In the genomic region with DNA sequence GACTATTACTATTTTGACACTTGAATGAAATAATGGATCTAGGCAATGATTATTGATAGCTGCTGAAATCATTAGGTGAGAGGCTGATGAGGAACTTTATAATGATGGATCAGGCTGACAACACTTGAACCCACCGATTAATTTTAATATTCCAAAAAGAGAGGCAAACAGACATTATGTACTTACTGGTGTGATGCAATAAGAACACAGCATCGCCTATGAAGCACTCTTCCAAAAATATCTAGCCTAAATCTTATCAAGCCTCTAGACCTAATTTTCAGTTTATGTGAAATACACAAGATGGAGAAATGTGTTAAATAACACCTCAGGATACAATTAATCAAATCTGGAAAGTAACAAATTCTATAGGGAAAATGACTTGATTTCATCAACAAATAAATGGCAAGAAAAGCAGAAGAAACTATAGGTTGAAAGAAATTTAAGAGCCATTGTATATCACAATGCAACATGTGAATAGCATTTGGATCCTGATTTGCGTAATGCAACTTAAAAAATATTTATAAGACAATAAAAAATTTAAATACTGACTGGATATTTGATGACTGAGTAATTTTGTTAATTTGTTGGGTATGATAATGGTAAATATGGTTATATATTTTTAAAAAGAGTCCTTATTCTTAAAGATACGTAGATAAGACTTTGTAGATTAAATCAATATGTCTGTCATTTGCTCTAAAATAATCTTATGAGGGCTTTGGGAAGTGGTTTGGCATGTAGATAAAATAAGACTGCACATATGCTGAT, we compare ENCODE assay signal across 25 cellular contexts. TPM values are rescaled to one million over a fixed set of nuclear protein-coding genes. Genes with fewer than 3 reads are reported as not detected.
DNase-seq lines count a peak whose midpoint lies in the region; ATAC-seq, FAIRE-seq and TF ChIP-seq lines count a peak whose summit lies in the region.
"Had no signal": no experiment of that assay in that cellular context is flagged by ENCODE, and none has a peak within 500 bp of the region (broad histone marks: within the 10 kb centered on the region; RNA-seq: fewer than 3 reads in every experiment).

No MANE protein-coding gene starts in this region.

- no peak overlapping the region for H2BK20ac ChIP-seq in IMR-90 (ENCODE audit: low read depth, low read length)

- H3K9me1 ChIP-seq in IMR-90 (ENCODE audit: insufficient read depth, low read length), result no peaks in the 10 kb centered on the region

- no peak overlapping the region for H2BK15ac ChIP-seq in IMR-90 (ENCODE audit: low read depth, low read length)

- H3K4me2 ChIP-seq in HepG2 (ENCODE audit: low read depth, low read length) (no peak overlapping the region), IMR-90 (ENCODE audit: low read depth, low read length) (no peak overlapping the region)
- H3K4me2 ChIP-seq: BLaER1 had no signal

- dilution Hi-C loops in IMR-90 (cut with HindIII; ENCODE audit: low sequenced_read_pairs, unreplicated experiment), result no loop called here

- H3K4ac ChIP-seq in IMR-90 (ENCODE audit: low read depth, low read length), result no peak overlapping the region

- H2BK120ac ChIP-seq in IMR-90 (ENCODE audit: low read depth, low read length), result no peak overlapping the region

- H3K36me3 ChIP-seq in HepG2 (replicated peaks in 1 of 2; ENCODE audit: control insufficient read depth in 1 of 2, insufficient read depth in 2 of 2, low read length in 2 of 2) (no peaks in the 10 kb centered on the region), right lobe of liver (no peaks in the 10 kb centered on the region), IMR-90 (ENCODE audit: control insufficient read depth, insufficient read depth, low read length) (no peaks in the 10 kb centered on the region)
- H3K36me3 ChIP-seq: BE2C, BLaER1 had no signal

- H4K8ac ChIP-seq in IMR-90 (ENCODE audit: low read depth in 2 of 2, low read length in 2 of 2), result no peak overlapping the region

- no peak overlapping the region for H2AFZ ChIP-seq in HepG2 (ENCODE audit: low read length)
- no peak overlapping the region for H2AFZ ChIP-seq in IMR-90 (replicated peaks; ENCODE audit: low read length, poor library complexity)

- H3K9ac ChIP-seq in HepG2 (ENCODE audit: insufficient read depth, low read depth, low read length) (no peak overlapping the region), IMR-90 (ENCODE audit: low read depth, low read length) (no peak overlapping the region)
- H3K9ac ChIP-seq: BLaER1 had no signal

- no peaks in the 10 kb centered on the region for H3K79me2 ChIP-seq in HepG2 (ENCODE audit: insufficient read depth, low read length)

- no peaks in the 10 kb centered on the region for H3K9me3 ChIP-seq in HepG2 (ENCODE audit: low read length)
- no peaks in the 10 kb centered on the region for H3K9me3 ChIP-seq in right lobe of liver
- H3K9me3 ChIP-seq in IMR-90 (ENCODE audit: control insufficient read depth, insufficient read depth, low read length), result no peaks in the 10 kb centered on the region
- H3K9me3 ChIP-seq: BE2C, BLaER1 had no signal

- H4K20me1 ChIP-seq in HepG2 (ENCODE audit: insufficient read depth, low read length) (no peaks in the 10 kb centered on the region), IMR-90 (ENCODE audit: insufficient read depth, low read length) (no peaks in the 10 kb centered on the region)
- H4K20me1 ChIP-seq: BLaER1 had no signal

- DNase-seq in HepG2 (ENCODE audit: low spot score) (no peak), right lobe of liver (no peak), IMR-90 (no peak), NCI-H2029 treated with DMSO at 0.1 percent for 48 hours (lab: John Stamatoyannopoulos, UW) (no peak)
- DNase-seq in activated effector memory CD4-positive, alpha-beta T cell treated with Interleukin-2 at 50 U/mL for 16 hours, result no peak
- DNase-seq: ACHN; BE2C; C1 segment of cervical spinal cord; CD4-positive, alpha-beta memory T cell; CD4-positive, CD25-positive, alpha-beta regulatory T cell; CD8-positive, alpha-beta memory T cell; COR-L47; DMS 273 treated with DMSO at 0.1 percent for 48 hours; DMS153; DMS53; DMS79; DND-41; EL; GF-D8 had no signal

- TF ChIP-seq RAD21 in HepG2 (CRISPR knock-in tag; IDR thresholded peaks at IDR 0.05), result no peak
- no peak for TF ChIP-seq RAD21 in IMR-90 (IDR thresholded peaks at IDR 0.05; ENCODE audit: low read length)

- TF ChIP-seq CTCF in HepG2 (CRISPR knock-in tag; IDR thresholded peaks at IDR 0.05), result no peak
- no peak for TF ChIP-seq CTCF in right lobe of liver (IDR thresholded peaks at IDR 0.05)
- no peak for TF ChIP-seq CTCF in IMR-90 (conservative IDR thresholded peaks at IDR 0.05; ENCODE audit: low read depth, low read length)

- TF ChIP-seq POLR2A in HepG2 (IDR thresholded peaks at IDR 0.05; ENCODE audit: insufficient read depth in 1 of 2, low read depth in 2 of 2, low read length in 2 of 2), result no peak
- no peak for TF ChIP-seq POLR2A in right lobe of liver (IDR thresholded peaks at IDR 0.05)
- TF ChIP-seq POLR2A in IMR-90 (IDR thresholded peaks at IDR 0.05; ENCODE audit: low read depth, low read length), result no peak

- no peak overlapping the region for H4K91ac ChIP-seq in IMR-90 (ENCODE audit: insufficient read depth, low read depth, low read length)

- no peak overlapping the region for H3K4me3 ChIP-seq in HepG2 (replicated peaks in 1 of 3; ENCODE audit: insufficient read depth in 1 of 3, low read depth in 2 of 3, low read length in 3 of 3)
- no peak overlapping the region for H3K4me3 ChIP-seq in right lobe of liver
- no peak overlapping the region for H3K4me3 ChIP-seq in IMR-90 (ENCODE audit: insufficient read depth, low read depth, low read length)
- H3K4me3 ChIP-seq: BLaER1 had no signal

- no peak overlapping the region for H3K23ac ChIP-seq in IMR-90 (ENCODE audit: low read depth, low read length)

- POLR2A ChIA-PET in HepG2 (lab: Yijun Ruan, JAX), result no interaction called here
- POLR2A ChIA-PET in IMR-90 (lab: Charles Lee; ENCODE audit: unreplicated experiment), result interaction anchor here (0.6 kb wide), 1 partner anchor 274 kb away, joined by 3 read pairs; no protein-coding TSS in a partner anchor

- intact Hi-C loops in HepG2 (cut with micrococcal nuclease; ENCODE audit: unreplicated experiment) (no loop called here), right lobe of liver (cut with DNase I) (loop anchor here in 1 of 2 donors (10.0 kb wide), 1 partner anchor 257 kb away; no protein-coding TSS in a partner anchor), IMR-90 (cut with micrococcal nuclease) (no loop called here)

- BruUV-seq in HepG2 (replicated peaks; lab: Mats Ljungman, UMichigan), result no TSS peak
- no TSS peak for BruUV-seq in IMR-90 (replicated peaks; lab: Mats Ljungman, UMichigan)

- H3K56ac ChIP-seq in IMR-90 (ENCODE audit: extremely low read depth, insufficient read depth, low read length), result no peak overlapping the region

- H2AK5ac ChIP-seq in IMR-90 (ENCODE audit: low read depth, low read length), result no peak overlapping the region

- no peaks in the 10 kb centered on the region for H3K27me3 ChIP-seq in HepG2 (ENCODE audit: control insufficient read depth in 1 of 2, insufficient read depth in 2 of 2, low read length in 2 of 2)
- no peaks in the 10 kb centered on the region for H3K27me3 ChIP-seq in right lobe of liver
- H3K27me3 ChIP-seq in IMR-90 (ENCODE audit: control insufficient read depth, insufficient read depth, low read length), result no peaks in the 10 kb centered on the region
- H3K27me3 ChIP-seq: BE2C, BLaER1 had no signal

- no peak overlapping the region for H3K18ac ChIP-seq in IMR-90 (ENCODE audit: low read depth, low read length)

- in situ Hi-C loops in HepG2 (cut with HindIII; ENCODE audit: extremely low pct_ligation_motif_present, low pct_unique_long_range_greater_than_20kb) (no loop called here), IMR-90 (cut with MboI; ENCODE audit: low sequenced_read_pairs) (no loop called here)

- WGBS in HepG2 (ENCODE audit: low lambda C conversion rate), result 63% methylated on average over 4 of the region's 4 CpGs
- WGBS in right lobe of liver (ENCODE audit: insufficient coverage, low coverage, low lambda C conversion rate, missing lambda C conversion rate), result 65% methylated on average over 4 of the region's 4 CpGs
- WGBS in IMR-90 (ENCODE audit: extremely low coverage in 2 of 2, insufficient read length in 1 of 2), 2 experiments, result no CpG with 5 or more reads among the region's 4 CpGs

- H4K5ac ChIP-seq in IMR-90 (ENCODE audit: low read depth, low read length), result no peak overlapping the region

- TF ChIP-seq EP300 in HepG2 (IDR thresholded peaks at IDR 0.05; ENCODE audit: low read depth in 2 of 2, low read length in 2 of 2) (no peak), HepG2 (CRISPR knock-in tag; IDR thresholded peaks at IDR 0.05; ENCODE audit: borderline replicate concordance) (no peak)

- no peak overlapping the region for H3K27ac ChIP-seq in HepG2 (ENCODE audit: extremely low read length, insufficient read depth, low read length)
- H3K27ac ChIP-seq in right lobe of liver, result no peak overlapping the region
- no peak overlapping the region for H3K27ac ChIP-seq in IMR-90 (ENCODE audit: insufficient read depth, low read length)
- H3K27ac ChIP-seq: 22Rv1, BLaER1 had no signal

- H3K4me1 ChIP-seq in HepG2 (ENCODE audit: insufficient read depth, low read length), result peaks cover 19% of the 10 kb centered on the region
- no peaks in the 10 kb centered on the region for H3K4me1 ChIP-seq in right lobe of liver
- H3K4me1 ChIP-seq in IMR-90 (ENCODE audit: control insufficient read depth, insufficient read depth, low read length), result no peaks in the 10 kb centered on the region; the same call in 1 of the 2 replicates
- H3K4me1 ChIP-seq: BE2C, BLaER1 had no signal

- no peak overlapping the region for H3K14ac ChIP-seq in IMR-90 (replicated peaks; ENCODE audit: low read depth, low read length)

- no peak overlapping the region for H2AK9ac ChIP-seq in IMR-90 (replicated peaks; ENCODE audit: low read depth, low read length, poor library complexity)

- ATAC-seq in HepG2 (no peak), right lobe of liver (no peak), IMR-90 (ENCODE audit: low read depth) (no peak), GM18498 (IDR thresholded peaks at IDR 0.05; ENCODE audit: unreplicated experiment) (no peak)

- CTCF ChIA-PET in HepG2 (lab: Yijun Ruan, JAX; ENCODE audit: low intra/inter-chr PET ratio, low total read pairs) (no interaction called here), IMR-90 (lab: Yijun Ruan, JAX) (interaction anchor here (0.6 kb wide), 1 partner anchor 8 kb away, joined by 3 read pairs; no protein-coding TSS in a partner anchor)

- no peaks in the 10 kb centered on the region for H3K79me1 ChIP-seq in IMR-90 (ENCODE audit: low read depth in 1 of 2, low read length in 2 of 2)

- peak; percentile 32 for FAIRE-seq in HepG2 (lab: Jason Lieb, UNC)
- FAIRE-seq in TTC549 (lab: Jason Lieb, UNC), result peak; percentile 25
- FAIRE-seq: GM12891, GM18507 had no signal

- H2BK5ac ChIP-seq in IMR-90 (ENCODE audit: low read depth, low read length, poor library complexity, severe bottlenecking), result no peak overlapping the region

RNA-seq across cellular contexts. Expression of a gene that starts 17.2 kb away (rescaled TPM):
- total RNA-seq in HepG2 (2016; rRNA removed; fragmentation: Illumina TruSeq; extraction: Trizol), result 208 and 344 TPM in 2 replicates
- total RNA-seq in HepG2 (2016; cell fraction: cytosol; rRNA removed; fragmentation: Illumina TruSeq; extraction: Trizol; ENCODE audit: low read depth), result 22.0 and 26.1 TPM in 2 replicates
- total RNA-seq in HepG2 (2016; cell fraction: insoluble cytoplasmic fraction; rRNA removed; fragmentation: Illumina TruSeq; extraction: Trizol), result 224 and 344 TPM in 2 replicates
- 39.4 and 51.5 TPM in 2 replicates for total RNA-seq in HepG2 (2016; cell fraction: membrane; rRNA removed; fragmentation: Illumina TruSeq; extraction: Trizol)
- 156 and 161 TPM in 2 replicates for total RNA-seq in HepG2 (2016; cell fraction: nucleus; rRNA removed; fragmentation: Illumina TruSeq; extraction: Trizol)
- polyA plus RNA-seq in HepG2 (2011; rRNA removed), result 77.0 and 109 TPM in 2 replicates
- polyA plus RNA-seq in HepG2 (2011; cell fraction: cytosol; rRNA removed), result 38.7 and 50.8 TPM in 2 replicates
- polyA plus RNA-seq in HepG2 (2011; cell fraction: nucleus; rRNA removed), result 66.2 and 105 TPM in 2 replicates
- polyA plus RNA-seq in HepG2 (2012), result 157 and 209 TPM in 2 replicates
- polyA plus RNA-seq in HepG2 (2016; cell fraction: cytosol; fragmentation: Illumina TruSeq; extraction: Trizol; ENCODE audit: low read depth), result 19.2 and 19.3 TPM in 2 replicates
- polyA plus RNA-seq in HepG2 (2016; cell fraction: insoluble cytoplasmic fraction; fragmentation: Illumina TruSeq; extraction: Trizol; ENCODE audit: low read depth), result 441 and 470 TPM in 2 replicates
- 30.3 and 34.1 TPM in 2 replicates for polyA plus RNA-seq in HepG2 (2016; cell fraction: membrane; fragmentation: Illumina TruSeq; extraction: Trizol; ENCODE audit: low read depth)
- polyA plus RNA-seq in HepG2 (2016; cell fraction: nucleus; fragmentation: Illumina TruSeq; extraction: Trizol; ENCODE audit: insufficient read depth, low read depth), result 324 and 340 TPM in 2 replicates
- 7.8 and 10.0 TPM in 2 replicates for polyA minus RNA-seq in HepG2 (2011; rRNA and poly(A)+ RNA removed; ENCODE audit: low replicate concordance)
- 30.6 and 40.2 TPM in 2 replicates for polyA minus RNA-seq in HepG2 (2011; cell fraction: cytosol; rRNA and poly(A)+ RNA removed)
- polyA minus RNA-seq in HepG2 (2011; cell fraction: nucleus; rRNA and poly(A)+ RNA removed), result 102 and 107 TPM in 2 replicates
- total RNA-seq in right lobe of liver, result 10 to 100 TPM; 16.5 to 41.3 (median 33.2) TPM
- total RNA-seq in IMR-90 (2012; rRNA removed), result 41.2 and 137 TPM in 2 replicates
- 65.5 and 75.5 TPM in 2 replicates for polyA plus RNA-seq in IMR-90 (2012; rRNA removed)
- 12.7 and 21.5 TPM in 2 replicates for polyA plus RNA-seq in IMR-90 (2012; cell fraction: cytosol; rRNA removed)
- 5.3 and 48.1 TPM in 2 replicates for polyA plus RNA-seq in IMR-90 (2012; cell fraction: nucleus; rRNA removed; ENCODE audit: low replicate concordance)

RNA-seq across cellular contexts. Expression of a gene that starts 43.3 kb away (rescaled TPM):
- total RNA-seq in HepG2 (2016; rRNA removed; fragmentation: Illumina TruSeq; extraction: Trizol) (95.1 and 129 TPM in 2 replicates), right lobe of liver (10 to 100 TPM; 18.4 to 26.7 (median 20.7) TPM), IMR-90 (2012; rRNA removed) (49.8 and 81.9 TPM in 2 replicates)
- 58.3 and 79.4 TPM in 2 replicates for total RNA-seq in HepG2 (2016; cell fraction: cytosol; rRNA removed; fragmentation: Illumina TruSeq; extraction: Trizol; ENCODE audit: low read depth)
- total RNA-seq in HepG2 (2016; cell fraction: insoluble cytoplasmic fraction; rRNA removed; fragmentation: Illumina TruSeq; extraction: Trizol), result 88.5 and 134 TPM in 2 replicates
- 60.2 and 79.2 TPM in 2 replicates for total RNA-seq in HepG2 (2016; cell fraction: membrane; rRNA removed; fragmentation: Illumina TruSeq; extraction: Trizol)
- total RNA-seq in HepG2 (2016; cell fraction: nucleus; rRNA removed; fragmentation: Illumina TruSeq; extraction: Trizol), result 42.4 and 44.9 TPM in 2 replicates
- polyA plus RNA-seq in HepG2 (2011; rRNA removed) (39.4 and 50.7 TPM in 2 replicates), IMR-90 (2012; rRNA removed) (31.7 and 38.3 TPM in 2 replicates)
- polyA plus RNA-seq in HepG2 (2011; cell fraction: cytosol; rRNA removed), result 31.7 and 48.5 TPM in 2 replicates
- 10.9 and 13.8 TPM in 2 replicates for polyA plus RNA-seq in HepG2 (2011; cell fraction: nucleus; rRNA removed)
- polyA plus RNA-seq in HepG2 (2012), result 75.0 and 115 TPM in 2 replicates
- 75.1 and 103 TPM in 2 replicates for polyA plus RNA-seq in HepG2 (2016; cell fraction: cytosol; fragmentation: Illumina TruSeq; extraction: Trizol; ENCODE audit: low read depth)
- polyA plus RNA-seq in HepG2 (2016; cell fraction: insoluble cytoplasmic fraction; fragmentation: Illumina TruSeq; extraction: Trizol; ENCODE audit: low read depth), result 159 and 167 TPM in 2 replicates
- 67.4 and 91.3 TPM in 2 replicates for polyA plus RNA-seq in HepG2 (2016; cell fraction: membrane; fragmentation: Illumina TruSeq; extraction: Trizol; ENCODE audit: low read depth)
- polyA plus RNA-seq in HepG2 (2016; cell fraction: nucleus; fragmentation: Illumina TruSeq; extraction: Trizol; ENCODE audit: insufficient read depth, low read depth), result 77.1 and 79.7 TPM in 2 replicates
- polyA minus RNA-seq in HepG2 (2011; rRNA and poly(A)+ RNA removed; ENCODE audit: low replicate concordance), result 6.9 and 9.0 TPM in 2 replicates
- polyA minus RNA-seq in HepG2 (2011; cell fraction: cytosol; rRNA and poly(A)+ RNA removed), result 17.9 and 19.6 TPM in 2 replicates
- 19.9 and 21.2 TPM in 2 replicates for polyA minus RNA-seq in HepG2 (2011; cell fraction: nucleus; rRNA and poly(A)+ RNA removed)
- 11.0 and 14.4 TPM in 2 replicates for polyA plus RNA-seq in IMR-90 (2012; cell fraction: cytosol; rRNA removed)
- polyA plus RNA-seq in IMR-90 (2012; cell fraction: nucleus; rRNA removed; ENCODE audit: low replicate concordance), result 2.6 and 9.9 TPM in 2 replicates

RNA-seq across cellular contexts. Expression of a gene that starts 45.8 kb away (rescaled TPM):
- total RNA-seq in HepG2 (2016; rRNA removed; fragmentation: Illumina TruSeq; extraction: Trizol) (28.0 and 31.6 TPM in 2 replicates), right lobe of liver (10 to 100 TPM; 25.3 to 37.3 (median 29.9) TPM), IMR-90 (2012; rRNA removed) (33.9 and 51.9 TPM in 2 replicates)
- total RNA-seq in HepG2 (2016; cell fraction: cytosol; rRNA removed; fragmentation: Illumina TruSeq; extraction: Trizol; ENCODE audit: low read depth), result 9.8 and 9.9 TPM in 2 replicates
- total RNA-seq in HepG2 (2016; cell fraction: insoluble cytoplasmic fraction; rRNA removed; fragmentation: Illumina TruSeq; extraction: Trizol), result 28.5 TPM in 2 replicates
- total RNA-seq in HepG2 (2016; cell fraction: membrane; rRNA removed; fragmentation: Illumina TruSeq; extraction: Trizol), result 9.7 and 13.2 TPM in 2 replicates
- 87.9 TPM in 2 replicates for total RNA-seq in HepG2 (2016; cell fraction: nucleus; rRNA removed; fragmentation: Illumina TruSeq; extraction: Trizol)
- polyA plus RNA-seq in HepG2 (2011; rRNA removed) (12.7 and 15.1 TPM in 2 replicates), IMR-90 (2012; rRNA removed) (7.3 and 10.0 TPM in 2 replicates)
- polyA plus RNA-seq in HepG2 (2011; cell fraction: cytosol; rRNA removed), result 5.8 and 8.8 TPM in 2 replicates
- 11.8 and 14.4 TPM in 2 replicates for polyA plus RNA-seq in HepG2 (2011; cell fraction: nucleus; rRNA removed)
- polyA plus RNA-seq in HepG2 (2012), result 15.7 and 21.2 TPM in 2 replicates
- polyA plus RNA-seq in HepG2 (2016; cell fraction: cytosol; fragmentation: Illumina TruSeq; extraction: Trizol; ENCODE audit: low read depth), result 0.95 and 1.1 TPM in 2 replicates
- 23.3 and 26.2 TPM in 2 replicates for polyA plus RNA-seq in HepG2 (2016; cell fraction: insoluble cytoplasmic fraction; fragmentation: Illumina TruSeq; extraction: Trizol; ENCODE audit: low read depth)
- 2.1 and 2.9 TPM in 2 replicates for polyA plus RNA-seq in HepG2 (2016; cell fraction: membrane; fragmentation: Illumina TruSeq; extraction: Trizol; ENCODE audit: low read depth)
- polyA plus RNA-seq in HepG2 (2016; cell fraction: nucleus; fragmentation: Illumina TruSeq; extraction: Trizol; ENCODE audit: insufficient read depth, low read depth), result 42.6 and 46.5 TPM in 2 replicates
- 15.2 and 23.6 TPM in 2 replicates for polyA minus RNA-seq in HepG2 (2011; rRNA and poly(A)+ RNA removed; ENCODE audit: low replicate concordance)
- 30.8 and 37.0 TPM in 2 replicates for polyA minus RNA-seq in HepG2 (2011; cell fraction: cytosol; rRNA and poly(A)+ RNA removed)
- polyA minus RNA-seq in HepG2 (2011; cell fraction: nucleus; rRNA and poly(A)+ RNA removed), result 166 and 176 TPM in 2 replicates
- polyA plus RNA-seq in IMR-90 (2012; cell fraction: cytosol; rRNA removed), result 1.5 and 3.0 TPM in 2 replicates
- polyA plus RNA-seq in IMR-90 (2012; cell fraction: nucleus; rRNA removed; ENCODE audit: low replicate concordance), result 2.2 and 19.8 TPM in 2 replicates

RNA-seq across cellular contexts. Expression of a gene that starts 47.8 kb away (rescaled TPM):
- total RNA-seq in HepG2 (2016; rRNA removed; fragmentation: Illumina TruSeq; extraction: Trizol) (52.4 and 70.4 TPM in 2 replicates), right lobe of liver (1 to 10 TPM; 4.7 to 6.6 (median 6.0) TPM), IMR-90 (2012; rRNA removed) (6.3 and 6.4 TPM in 2 replicates)
- 3.8 and 4.0 TPM in 2 replicates for total RNA-seq in HepG2 (2016; cell fraction: cytosol; rRNA removed; fragmentation: Illumina TruSeq; extraction: Trizol; ENCODE audit: low read depth)
- 53.0 and 76.0 TPM in 2 replicates for total RNA-seq in HepG2 (2016; cell fraction: insoluble cytoplasmic fraction; rRNA removed; fragmentation: Illumina TruSeq; extraction: Trizol)
- total RNA-seq in HepG2 (2016; cell fraction: membrane; rRNA removed; fragmentation: Illumina TruSeq; extraction: Trizol), result 21.1 and 22.5 TPM in 2 replicates
- 36.3 and 42.1 TPM in 2 replicates for total RNA-seq in HepG2 (2016; cell fraction: nucleus; rRNA removed; fragmentation: Illumina TruSeq; extraction: Trizol)
- polyA plus RNA-seq in HepG2 (2011; rRNA removed) (23.2 and 26.1 TPM in 2 replicates), IMR-90 (2012; rRNA removed) (2.1 and 2.6 TPM in 2 replicates)
- 10.9 and 22.4 TPM in 2 replicates for polyA plus RNA-seq in HepG2 (2011; cell fraction: cytosol; rRNA removed)
- 8.3 and 11.2 TPM in 2 replicates for polyA plus RNA-seq in HepG2 (2011; cell fraction: nucleus; rRNA removed)
- polyA plus RNA-seq in HepG2 (2012), result 30.0 and 30.2 TPM in 2 replicates
- 1.9 and 2.2 TPM in 2 replicates for polyA plus RNA-seq in HepG2 (2016; cell fraction: cytosol; fragmentation: Illumina TruSeq; extraction: Trizol; ENCODE audit: low read depth)
- polyA plus RNA-seq in HepG2 (2016; cell fraction: insoluble cytoplasmic fraction; fragmentation: Illumina TruSeq; extraction: Trizol; ENCODE audit: low read depth), result 48.0 and 49.5 TPM in 2 replicates
- 9.5 and 10.3 TPM in 2 replicates for polyA plus RNA-seq in HepG2 (2016; cell fraction: membrane; fragmentation: Illumina TruSeq; extraction: Trizol; ENCODE audit: low read depth)
- polyA plus RNA-seq in HepG2 (2016; cell fraction: nucleus; fragmentation: Illumina TruSeq; extraction: Trizol; ENCODE audit: insufficient read depth, low read depth), result 30.0 and 37.3 TPM in 2 replicates
- 5.5 and 20.6 TPM in 2 replicates for polyA minus RNA-seq in HepG2 (2011; rRNA and poly(A)+ RNA removed; ENCODE audit: low replicate concordance)
- 40.3 and 63.9 TPM in 2 replicates for polyA minus RNA-seq in HepG2 (2011; cell fraction: cytosol; rRNA and poly(A)+ RNA removed)
- 38.0 and 58.4 TPM in 2 replicates for polyA minus RNA-seq in HepG2 (2011; cell fraction: nucleus; rRNA and poly(A)+ RNA removed)
- 0.35 and 0.43 TPM in 2 replicates for polyA plus RNA-seq in IMR-90 (2012; cell fraction: cytosol; rRNA removed)
- 0.20 and 1.7 TPM in 2 replicates for polyA plus RNA-seq in IMR-90 (2012; cell fraction: nucleus; rRNA removed; ENCODE audit: low replicate concordance)
